Comparison of ENCODE assay signal across 22 cellular contexts in genomic region chr9:19320495-19320894, GRCh38. TPM values are rescaled to one million over a fixed set of nuclear protein-coding genes. Genes with fewer than 3 reads are reported as not detected.
DNase-seq lines count a peak whose midpoint lies in the region; ATAC-seq, FAIRE-seq and TF ChIP-seq lines count a peak whose summit lies in the region.
"Had no signal": no experiment of that assay in that cellular context is flagged by ENCODE, and none has a peak within 500 bp of the region (broad histone marks: within the 10 kb centered on the region; RNA-seq: fewer than 3 reads in every experiment).

No MANE protein-coding gene starts in this region.

- H3K27ac Mint-ChIP-seq in MCF 10A (ENCODE audit: low read depth, unreplicated experiment), result no peak overlapping the region

- TF ChIP-seq CTCF in MCF 10A (IDR thresholded peaks at IDR 0.05; ENCODE audit: unreplicated experiment) (no peak), breast epithelium (IDR thresholded peaks at IDR 0.05) (no peak), K562 (IDR thresholded peaks at IDR 0.05 in 2 of 3, conservative IDR thresholded peaks at IDR 0.05 in 1 of 3; ENCODE audit: insufficient read depth in 2 of 3, low read depth in 1 of 3, low read length in 3 of 3) (no peak), fibroblast of the aortic adventitia (IDR thresholded peaks at IDR 0.05; ENCODE audit: insufficient read depth, low read length) (no peak)

- TF ChIP-seq EP300 in K562 (IDR thresholded peaks at IDR 0.05; ENCODE audit: low read length), result no peak

- no peaks in the 10 kb centered on the region for H3K79me2 ChIP-seq in K562 (ENCODE audit: control insufficient read depth, insufficient read depth, low read length)

- CTCF ChIA-PET in MCF 10A (lab: Yijun Ruan, JAX), result no interaction called here
- CTCF ChIA-PET in K562 (lab: Yijun Ruan, JAX; ENCODE audit: low intra/inter-chr PET ratio), result no interaction called here

- H3K4me3 ChIP-seq in breast epithelium, result no peak overlapping the region
- no peak overlapping the region for H3K4me3 ChIP-seq in K562
- H3K4me3 ChIP-seq in fibroblast of the aortic adventitia (ENCODE audit: low read depth, low read length), result no peak overlapping the region
- H3K4me3 ChIP-seq: PC-9 had no signal

- in situ Hi-C loops in K562 (cut with MboI), result no loop called here

- no peaks in the 10 kb centered on the region for H3K4me1 ChIP-seq in breast epithelium
- H3K4me1 ChIP-seq in K562 (replicated peaks in 1 of 2; ENCODE audit: control insufficient read depth in 2 of 2, insufficient read depth in 2 of 2, low read length in 2 of 2), result no peaks in the 10 kb centered on the region

- H3K9ac ChIP-seq in K562 (ENCODE audit: insufficient read depth in 1 of 2, low read depth in 2 of 2, low read length in 2 of 2), result no peak overlapping the region

- peaks cover 5% of the 10 kb centered on the region for H3K4me1 Mint-ChIP-seq in MCF 10A (ENCODE audit: insufficient read depth, unreplicated experiment)

- H3K27ac ChIP-seq in breast epithelium, result no peak overlapping the region
- no peak overlapping the region for H3K27ac ChIP-seq in K562 (ENCODE audit: extremely low read depth, low read depth, low read length)
- H3K27ac ChIP-seq: PC-9 had no signal

- H3K27me3 ChIP-seq in breast epithelium (no peaks in the 10 kb centered on the region), K562 (ENCODE audit: control insufficient read depth in 2 of 2, insufficient read depth in 2 of 2, low read length in 2 of 2) (no peaks in the 10 kb centered on the region)

- no peak overlapping the region for H3K4me2 ChIP-seq in K562 (ENCODE audit: insufficient read depth, low read length)
- H3K4me2 ChIP-seq: PC-9 had no signal

- intact Hi-C loops in MCF 10A (cut with micrococcal nuclease), result no loop called here
- intact Hi-C loops in breast epithelium (cut with DNase I; ENCODE audit: low total_unique reads), result no loop called here
- intact Hi-C loops in K562 (cut with micrococcal nuclease), result no loop called here

- H3K36me3 ChIP-seq in breast epithelium, result no peaks in the 10 kb centered on the region
- H3K36me3 ChIP-seq in K562 (ENCODE audit: control insufficient read depth, insufficient read depth, low read length), result peaks cover 24% of the 10 kb centered on the region; the same call in 2 of the 3 replicates

- ATAC-seq in K562, result no peak
- ATAC-seq: Right ventricle myocardium inferior had no signal

- TF ChIP-seq POLR2A in breast epithelium (IDR thresholded peaks at IDR 0.05) (no peak), K562 (conservative IDR thresholded peaks at IDR 0.05) (no peak)

- H3K36me3 Mint-ChIP-seq in MCF 10A (ENCODE audit: insufficient read depth, unreplicated experiment), result peaks cover 38% of the 10 kb centered on the region

- H3K4me3 Mint-ChIP-seq in MCF 10A (ENCODE audit: unreplicated experiment), result no peak overlapping the region
- H3K4me3 Mint-ChIP-seq: CD4-positive, alpha-beta memory T cell had no signal

- no peak for FAIRE-seq in K562 (lab: Jason Lieb, UNC)

- H2AFZ ChIP-seq in K562 (ENCODE audit: low read depth, low read length), result no peak overlapping the region
- H2AFZ ChIP-seq: PC-9 had no signal

- H4K20me1 ChIP-seq in K562 (replicated peaks; ENCODE audit: control insufficient read depth, insufficient read depth, low read length), result no peaks in the 10 kb centered on the region

- H3K9me1 ChIP-seq in K562 (ENCODE audit: control insufficient read depth, insufficient read depth, low read length), result no peaks in the 10 kb centered on the region

- no peaks in the 10 kb centered on the region for H3K9me3 Mint-ChIP-seq in MCF 10A (ENCODE audit: unreplicated experiment)
- H3K9me3 Mint-ChIP-seq: CD4-positive, alpha-beta memory T cell had no signal

- no peak for TF ChIP-seq RAD21 in K562 (CRISPR knock-in tag; conservative IDR thresholded peaks at IDR 0.05 in 1 of 2, IDR thresholded peaks at IDR 0.05 in 1 of 2)

- H3K9me3 ChIP-seq in breast epithelium (no peaks in the 10 kb centered on the region), K562 (replicated peaks; ENCODE audit: control insufficient read depth, insufficient read depth, low read depth, low read length) (no peaks in the 10 kb centered on the region)

- POLR2A ChIA-PET in MCF 10A (lab: Yijun Ruan, JAX) (interaction anchor here (0.6 kb wide), 1 partner anchor 9 kb away, joined by 3 read pairs; no protein-coding TSS in a partner anchor), K562 (lab: Yijun Ruan, JAX) (no interaction called here)

- WGBS in K562 (ENCODE audit: insufficient coverage, low coverage, missing lambda C conversion rate), result 43% methylated on average over 1 of the region's 1 CpG

- BruUV-seq in MCF 10A (replicated peaks; lab: Mats Ljungman, UMichigan), result no TSS peak
- BruUV-seq in K562 (replicated peaks; lab: Mats Ljungman, UMichigan), result no TSS peak

- no peaks in the 10 kb centered on the region for H3K27me3 Mint-ChIP-seq in MCF 10A (ENCODE audit: insufficient read depth, unreplicated experiment)
- H3K27me3 Mint-ChIP-seq: CD4-positive, alpha-beta memory T cell had no signal

- DNase-seq in MCF 10A (ENCODE audit: unreplicated experiment) (peak; percentile 5), breast epithelium (ENCODE audit: low spot score in 2 of 2) (no peak), K562 (ENCODE audit: extremely low read depth in 1 of 4, low spot score in 3 of 4) (no peak), fibroblast of the aortic adventitia (ENCODE audit: low read depth) (peak; percentile 17), NCI-H2029 treated with DMSO at 0.1 percent for 48 hours (lab: John Stamatoyannopoulos, UW) (no peak), SHP77 (lab: John Stamatoyannopoulos, UW) (no peak), foreskin melanocyte (no peak)
- DNase-seq: AML-193; C1 segment of cervical spinal cord; CD4-positive, alpha-beta memory T cell; COR-L47; DMS53; Karpas-422; NCI-H1092 treated with DMSO at 0.1 percent for 48 hours; NCI-H1436; NCI-H187; NCI-H2107; NCI-H446; NCI-H524 treated with DMSO at 0.1 percent for 48 hours; NCI-H774; PC-9 had no signal

TF ChIP-seq in K562, 482 proteins besides CTCF, POLR2A, EP300 and RAD21 (continues in another document):
- no peak for TF ChIP-seq ZBTB43 (CRISPR knock-in tag; IDR thresholded peaks at IDR 0.05)
- TF ChIP-seq ATF3 (IDR thresholded peaks at IDR 0.05), result peak; percentile 67
- no peak for TF ChIP-seq ATF3 (CRISPR knock-in tag; conservative IDR thresholded peaks at IDR 0.05)
- peak; percentile 37; the same call in 1 of the 2 replicates for TF ChIP-seq CEBPG (CRISPR knock-in tag; IDR thresholded peaks at IDR 0.05)
- peak; percentile 64 to 67 for TF ChIP-seq CEBPG (tag; conservative IDR thresholded peaks at IDR 0.05 in 1 of 2, IDR thresholded peaks at IDR 0.05 in 1 of 2)
- TF ChIP-seq CBFA2T3 (IDR thresholded peaks at IDR 0.05), result no peak
- no peak for TF ChIP-seq HDAC6 (IDR thresholded peaks at IDR 0.05; ENCODE audit: low read depth, low read length)
- no peak for TF ChIP-seq KAT2B (IDR thresholded peaks at IDR 0.05; ENCODE audit: low read depth, low read length)
- TF ChIP-seq TCF7 (IDR thresholded peaks at IDR 0.05; ENCODE audit: borderline replicate concordance), result no peak

RNA-seq across cellular contexts. Expression of gene RPS6, which starts 59.5 kb away (rescaled TPM):
- 3,254 and 3,841 TPM in 2 replicates for total RNA-seq in MCF 10A (2022)
- 1,000 to 10,000 TPM; 1,315 to 2,145 (median 2,047) TPM for total RNA-seq in breast epithelium
- 254 and 444 TPM in 2 replicates for total RNA-seq in K562 (2011; cell fraction: chromatin; rRNA removed; ENCODE audit: low replicate concordance)
- total RNA-seq in K562 (2011; cell fraction: nucleolus; rRNA removed), result 264 and 294 TPM in 2 replicates
- total RNA-seq in K562 (2011; cell fraction: nucleoplasm; rRNA removed), result 425 and 658 TPM in 2 replicates
- total RNA-seq in K562 (2014; rRNA removed), result 1,560 and 1,759 TPM in 2 replicates
- 1,875 and 2,117 TPM in 2 replicates for total RNA-seq in K562 (2014; rRNA removed; fragmentation: Illumina TruSeq; extraction: Trizol)
- 1,547 and 1,618 TPM in 2 replicates for total RNA-seq in K562 (2015; rRNA removed; fragmentation: Illumina TruSeq; extraction: Trizol)
- 1,828 and 2,031 TPM in 2 replicates for total RNA-seq in K562 (2021)
- 2,026 and 2,185 TPM in 2 replicates for polyA plus RNA-seq in K562 (2011; rRNA removed)
- polyA plus RNA-seq in K562 (2011; cell fraction: cytosol; rRNA removed), result 623 and 1,163 TPM in 2 replicates
- polyA plus RNA-seq in K562 (2011; cell fraction: nucleus; rRNA removed), result 414 and 753 TPM in 2 replicates
- polyA plus RNA-seq in K562 (2012), result 1,569 and 2,256 TPM in 2 replicates
- 1,696 and 2,068 TPM in 2 replicates for polyA plus RNA-seq in K562 (2014; fragmentation: Illumina TruSeq; extraction: Trizol)
- polyA plus RNA-seq in K562 (2014; fragmentation: Nextera tagmentation; extraction: Ambion mirVana), result 1,000 to 10,000 TPM; 2,704 to 2,780 TPM
- 1,891 and 2,172 TPM in 2 replicates for polyA plus RNA-seq in K562 (2014; rRNA removed)
- polyA minus RNA-seq in K562 (2011; rRNA and poly(A)+ RNA removed), result 1,346 and 1,378 TPM in 2 replicates
- 320 and 414 TPM in 2 replicates for polyA minus RNA-seq in K562 (2011; cell fraction: cytosol; rRNA and poly(A)+ RNA removed)
- 194 and 348 TPM in 2 replicates for polyA minus RNA-seq in K562 (2011; cell fraction: nucleus; rRNA and poly(A)+ RNA removed)
- 1,757 and 2,479 TPM in 2 replicates for total RNA-seq in fibroblast of the aortic adventitia (ENCODE audit: low replicate concordance)

Comparison
In these comparisons a context has a peak if more than half of its experiments do, and no peak if none do; other contexts are left out.
1. DNase-seq: peak in MCF 10A (single experiment) and fibroblast of the aortic adventitia (single experiment); none in breast epithelium (0 of 2), K562 (0 of 4), NCI-H2029 treated with DMSO at 0.1 percent for 48 hours (single experiment), SHP77 (0 of 2) and foreskin melanocyte (single experiment).